1 cellular context compared by ENCODE assay signal in genomic region chr6:34684919-34685318, GRCh38.
TF ChIP-seq lines count a peak whose summit lies in the region.

No MANE protein-coding gene starts in this region.

TF ChIP-seq in K562, 482 proteins besides CTCF, POLR2A, EP300 and RAD21 (continued from another document):
- TF ChIP-seq IRF1 (CRISPR knock-in tag; IDR thresholded peaks at IDR 0.05; ENCODE audit: borderline replicate concordance) (no peak), STAT5B (CRISPR knock-in tag; IDR thresholded peaks at IDR 0.05) (no peak), POLR3G (IDR thresholded peaks at IDR 0.05; ENCODE audit: extremely low read depth, insufficient read length, insufficient replicate concordance) (no peak), FOXJ2 (tag; IDR thresholded peaks at IDR 0.05) (no peak), DIDO1 (tag; IDR thresholded peaks at IDR 0.05; ENCODE audit: low read depth) (no peak), ZNF184 (CRISPR knock-in tag; IDR thresholded peaks at IDR 0.05) (no peak), ZNF165 (CRISPR knock-in tag; IDR thresholded peaks at IDR 0.05; ENCODE audit: borderline replicate concordance) (no peak), NCOR1 (IDR thresholded peaks at IDR 0.05) (no peak), NFYB (IDR thresholded peaks at IDR 0.05; ENCODE audit: extremely low read depth, insufficient read length) (no peak), ZNF24 (IDR thresholded peaks at IDR 0.05) (no peak), FIP1L1 (IDR thresholded peaks at IDR 0.05; ENCODE audit: low read depth, low read length, poor library complexity, severe bottlenecking) (no peak), CHD7 (IDR thresholded peaks at IDR 0.05; ENCODE audit: low read depth, low read length) (no peak), THAP12 (CRISPR knock-in tag; IDR thresholded peaks at IDR 0.05) (no peak), NR4A1 (CRISPR knock-in tag; IDR thresholded peaks at IDR 0.05) (no peak), NR4A1 (tag; IDR thresholded peaks at IDR 0.05) (no peak)
